ENCODE assay signal across 8 cellular contexts in the genomic region with DNA sequence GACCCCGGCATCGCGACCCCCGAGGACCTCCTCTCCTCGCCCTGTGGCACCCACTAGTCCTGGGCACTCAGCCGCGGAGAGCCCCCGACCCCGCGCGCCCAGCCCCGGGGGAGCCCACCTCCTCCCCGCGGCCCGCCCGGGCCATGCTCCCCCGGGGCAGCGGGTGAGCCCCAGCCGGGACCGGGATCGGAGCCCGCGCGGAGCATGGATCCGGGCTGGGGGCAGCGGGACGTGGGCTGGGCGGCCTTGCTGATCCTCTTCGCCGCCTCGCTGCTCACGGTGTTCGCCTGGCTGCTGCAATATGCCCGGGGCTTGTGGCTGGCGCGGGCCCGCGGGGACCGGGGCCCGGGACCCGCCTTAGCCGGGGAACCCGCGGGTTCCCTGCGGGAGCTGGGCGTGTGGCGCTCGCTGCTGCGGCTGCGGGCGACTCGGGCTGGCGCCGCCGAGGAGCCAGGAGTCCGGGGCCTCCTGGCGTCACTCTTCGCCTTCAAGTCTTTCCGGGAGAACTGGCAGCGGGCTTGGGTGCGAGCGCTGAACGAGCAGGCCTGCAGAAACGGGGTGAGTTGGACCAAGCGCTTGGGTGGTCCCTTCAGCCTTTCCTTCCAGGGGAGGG. TPM values are rescaled to one million over a fixed set of nuclear protein-coding genes. Genes with fewer than 3 reads are reported as not detected.
DNase-seq lines count a peak whose midpoint lies in the region; ATAC-seq and TF ChIP-seq lines count a peak whose summit lies in the region.

No MANE protein-coding gene starts in this region.

- peak overlapping the region; percentile 91 for H3K4me3 Mint-ChIP-seq in T-helper 1 cell treated with Interleukin-12 subunit alpha and Interleukin-12 subunit beta and Interleukin-4 antibody, amounts not matched to agents 30 μg/mL and 1 μg/mL, for 36 hours

- no peaks in the 10 kb centered on the region for H3K27me3 Mint-ChIP-seq in T-helper 1 cell treated with Interleukin-12 subunit alpha and Interleukin-12 subunit beta and Interleukin-4 antibody, amounts not matched to agents 30 μg/mL and 1 μg/mL, for 36 hours (ENCODE audit: low read depth)

- peak overlapping the region; percentile 93 for H3K4me2 ChIP-seq in SU-DHL-6 (ENCODE audit: low read depth, low read length, poor library complexity, severe bottlenecking)
- peak overlapping the region; percentile 91 for H3K4me2 ChIP-seq in fibroblast of lung (ENCODE audit: extremely low read depth, insufficient read depth, low read length)
- H3K4me2 ChIP-seq in osteoblast (ENCODE audit: insufficient read depth, low read length) = peak overlapping the region; percentile 96

- H3K4me3 ChIP-seq in SU-DHL-6 (ENCODE audit: insufficient read depth, low read length, poor library complexity, severe bottlenecking) = peak overlapping the region; percentile 94
- peak overlapping the region; percentile 61 to 76 (median 70) for H3K4me3 ChIP-seq in fibroblast of lung (replicated peaks in 1 of 4; ENCODE audit: control extremely low read depth in 1 of 4, insufficient read depth in 1 of 4, low read depth in 3 of 4, low read length in 4 of 4)
- H3K4me3 ChIP-seq in osteoblast (ENCODE audit: insufficient read depth, low read length) = peak overlapping the region; percentile 86

- H3K27me3 ChIP-seq in SU-DHL-6 (ENCODE audit: low read length) = no peaks in the 10 kb centered on the region
- no peaks in the 10 kb centered on the region for H3K27me3 ChIP-seq in fibroblast of lung (ENCODE audit: control insufficient read depth, insufficient read depth, low read length)
- no peaks in the 10 kb centered on the region for H3K27me3 ChIP-seq in osteoblast (ENCODE audit: insufficient read depth, low read length)

- H2AFZ ChIP-seq in SU-DHL-6 (ENCODE audit: low read depth, low read length, severe bottlenecking) = peak overlapping the region; percentile 2
- H2AFZ ChIP-seq in fibroblast of lung (ENCODE audit: low read length) = peak overlapping the region; percentile 42
- peak overlapping the region; percentile 86 for H2AFZ ChIP-seq in osteoblast (ENCODE audit: low read length)

- H3K27ac ChIP-seq in SU-DHL-6 (ENCODE audit: low read depth, low read length) (peak overlapping the region; percentile 36), fibroblast of lung (ENCODE audit: insufficient read depth, low read length) (peak overlapping the region; percentile 32), osteoblast (ENCODE audit: low read depth, low read length) (peak overlapping the region; percentile 20)

- peaks cover 8% of the 10 kb centered on the region for H3F3A ChIP-seq in SU-DHL-6 (ENCODE audit: insufficient read depth)

- H3K4me1 ChIP-seq in fibroblast of lung (ENCODE audit: control insufficient read depth, extremely low read depth, insufficient read depth, low read length) (peaks cover 12% of the 10 kb centered on the region), osteoblast (ENCODE audit: insufficient read depth, low read length) (peaks cover 19% of the 10 kb centered on the region)

- DNase-seq in T-helper 1 cell = no peak
- DNase-seq in fibroblast of lung (ENCODE audit: low read depth in 2 of 2) = no peak
- DNase-seq in osteoblast (ENCODE audit: insufficient read length, low spot score, missing footprints) = peak; percentile 92
- DNase-seq in putamen (ENCODE audit: low spot score) = no peak
- no peak for DNase-seq in KG1 (lab: John Stamatoyannopoulos, UW)

- no peak for TF ChIP-seq CTCF in SU-DHL-6 (IDR thresholded peaks at IDR 0.05; ENCODE audit: insufficient read depth, low read length, poor library complexity, severe bottlenecking)
- TF ChIP-seq CTCF in fibroblast of lung (conservative IDR thresholded peaks at IDR 0.05 in 1 of 2, IDR thresholded peaks at IDR 0.05 in 1 of 2; ENCODE audit: low read depth in 1 of 2, low read length in 2 of 2) = no peak
- TF ChIP-seq CTCF in osteoblast (IDR thresholded peaks at IDR 0.05; ENCODE audit: extremely low read depth, low read depth, low read length) = no peak

- no peaks in the 10 kb centered on the region for H3K9me2 ChIP-seq in SU-DHL-6 (replicated peaks; ENCODE audit: insufficient read depth, low read length)

- ATAC-seq in HG02759 (IDR thresholded peaks at IDR 0.05; ENCODE audit: unreplicated experiment) = peak; percentile 29

- peaks cover 34% of the 10 kb centered on the region for H3K4me1 Mint-ChIP-seq in T-helper 1 cell treated with Interleukin-12 subunit alpha and Interleukin-12 subunit beta and Interleukin-4 antibody, amounts not matched to agents 30 μg/mL and 1 μg/mL, for 36 hours (ENCODE audit: low read depth)

- H3K9ac ChIP-seq in SU-DHL-6 (ENCODE audit: low read length) = peak overlapping the region; percentile 92
- H3K9ac ChIP-seq in fibroblast of lung (ENCODE audit: insufficient read depth, low read length) = peak overlapping the region; percentile 78

- H3K9me3 ChIP-seq in SU-DHL-6 (ENCODE audit: insufficient read depth, low read length) (no peaks in the 10 kb centered on the region), fibroblast of lung (ENCODE audit: control insufficient read depth, insufficient read depth, low read depth, low read length) (no peaks in the 10 kb centered on the region), osteoblast (ENCODE audit: low read depth, low read length) (no peaks in the 10 kb centered on the region)

- peaks cover 23% of the 10 kb centered on the region for H3K36me3 Mint-ChIP-seq in T-helper 1 cell treated with Interleukin-12 subunit alpha and Interleukin-12 subunit beta and Interleukin-4 antibody, amounts not matched to agents 30 μg/mL and 1 μg/mL, for 36 hours (ENCODE audit: low read depth)

- H4K20me1 ChIP-seq in SU-DHL-6 (ENCODE audit: low read depth, low read length) (no peaks in the 10 kb centered on the region), fibroblast of lung (ENCODE audit: control insufficient read depth, extremely low read depth, insufficient read depth, low read length) (no peaks in the 10 kb centered on the region), osteoblast (ENCODE audit: insufficient read depth, low read length) (peaks cover 12% of the 10 kb centered on the region)

- peak overlapping the region; percentile 72 for H3K27ac Mint-ChIP-seq in T-helper 1 cell treated with Interleukin-12 subunit alpha and Interleukin-12 subunit beta and Interleukin-4 antibody, amounts not matched to agents 30 μg/mL and 1 μg/mL, for 36 hours

- peaks cover 23% of the 10 kb centered on the region for H3K79me2 ChIP-seq in SU-DHL-6 (ENCODE audit: insufficient read depth, low read length)
- peaks cover 9% of the 10 kb centered on the region for H3K79me2 ChIP-seq in fibroblast of lung (ENCODE audit: control insufficient read depth, insufficient read depth, low read length)
- H3K79me2 ChIP-seq in osteoblast (ENCODE audit: insufficient read depth, low read length) = peaks cover 24% of the 10 kb centered on the region

- H3K9me3 Mint-ChIP-seq in T-helper 1 cell treated with Interleukin-12 subunit alpha and Interleukin-12 subunit beta and Interleukin-4 antibody, amounts not matched to agents 30 μg/mL and 1 μg/mL, for 36 hours = no peaks in the 10 kb centered on the region

- H3K36me3 ChIP-seq in SU-DHL-6 (ENCODE audit: low read length) (no peaks in the 10 kb centered on the region), fibroblast of lung (ENCODE audit: control insufficient read depth, insufficient read depth, low read length) (peaks cover 3% of the 10 kb centered on the region), osteoblast (ENCODE audit: insufficient read depth, low read length) (peaks cover 19% of the 10 kb centered on the region)

RNA-seq across cellular contexts. Expression of a gene that starts 0.5 kb away (rescaled TPM):
- total RNA-seq in fibroblast of lung (1.8 and 3.0 TPM in 2 replicates), osteoblast (5.0 and 6.2 TPM in 2 replicates)
- 3.0 and 4.2 TPM in 2 replicates for polyA plus RNA-seq in fibroblast of lung
- 3.5 and 5.1 TPM in 2 replicates for polyA plus RNA-seq in fibroblast of lung (2012)
- 4.8 and 25.7 TPM in 2 replicates for polyA minus RNA-seq in fibroblast of lung (ENCODE audit: low replicate concordance)

RNA-seq across cellular contexts. Expression of a gene that starts 6.0 kb away (rescaled TPM):
- 14.5 and 14.6 TPM in 2 replicates for total RNA-seq in fibroblast of lung
- polyA plus RNA-seq in fibroblast of lung = 44.9 and 53.0 TPM in 2 replicates
- polyA plus RNA-seq in fibroblast of lung (2012) = 24.0 and 28.0 TPM in 2 replicates
- polyA minus RNA-seq in fibroblast of lung (ENCODE audit: low replicate concordance) = 120 and 128 TPM in 2 replicates
- total RNA-seq in osteoblast = 20.3 and 22.1 TPM in 2 replicates

RNA-seq across cellular contexts. Expression of a gene that starts 13.7 kb away (rescaled TPM):
- 13.5 and 14.4 TPM in 2 replicates for total RNA-seq in fibroblast of lung
- polyA plus RNA-seq in fibroblast of lung = 12.4 and 13.1 TPM in 2 replicates
- 7.7 and 8.2 TPM in 2 replicates for polyA plus RNA-seq in fibroblast of lung (2012)
- 23.0 and 24.0 TPM in 2 replicates for polyA minus RNA-seq in fibroblast of lung (ENCODE audit: low replicate concordance)
- 20.6 and 22.8 TPM in 2 replicates for total RNA-seq in osteoblast

RNA-seq across cellular contexts. Expression of a gene that starts 23.0 kb away (rescaled TPM):
- 6.9 and 9.4 TPM in 2 replicates for total RNA-seq in fibroblast of lung
- 23.8 and 36.6 TPM in 2 replicates for polyA plus RNA-seq in fibroblast of lung
- 27.3 and 41.7 TPM in 2 replicates for polyA plus RNA-seq in fibroblast of lung (2012)
- 39.2 and 56.3 TPM in 2 replicates for polyA minus RNA-seq in fibroblast of lung (ENCODE audit: low replicate concordance)
- total RNA-seq in osteoblast = 5.0 and 8.7 TPM in 2 replicates

RNA-seq across cellular contexts. Expression of a gene that starts 40.0 kb away (rescaled TPM):
- total RNA-seq in fibroblast of lung (26.7 and 34.3 TPM in 2 replicates), osteoblast (35.1 and 37.1 TPM in 2 replicates)
- polyA plus RNA-seq in fibroblast of lung = 9.1 and 13.7 TPM in 2 replicates
- polyA plus RNA-seq in fibroblast of lung (2012) = 22.7 and 32.1 TPM in 2 replicates
- polyA minus RNA-seq in fibroblast of lung (ENCODE audit: low replicate concordance) = 41.3 and 58.3 TPM in 2 replicates

Comparison
In these comparisons a context has a peak if more than half of its experiments do, and no peak if none do; other contexts are left out.
1. H2AFZ ChIP-seq: peak in every context shown above with its lines; median percentile 86 in osteoblast; 42 in fibroblast of lung; 2 in SU-DHL-6.